Comparison of ENCODE assay signal across 12 cellular contexts in the genomic region with DNA sequence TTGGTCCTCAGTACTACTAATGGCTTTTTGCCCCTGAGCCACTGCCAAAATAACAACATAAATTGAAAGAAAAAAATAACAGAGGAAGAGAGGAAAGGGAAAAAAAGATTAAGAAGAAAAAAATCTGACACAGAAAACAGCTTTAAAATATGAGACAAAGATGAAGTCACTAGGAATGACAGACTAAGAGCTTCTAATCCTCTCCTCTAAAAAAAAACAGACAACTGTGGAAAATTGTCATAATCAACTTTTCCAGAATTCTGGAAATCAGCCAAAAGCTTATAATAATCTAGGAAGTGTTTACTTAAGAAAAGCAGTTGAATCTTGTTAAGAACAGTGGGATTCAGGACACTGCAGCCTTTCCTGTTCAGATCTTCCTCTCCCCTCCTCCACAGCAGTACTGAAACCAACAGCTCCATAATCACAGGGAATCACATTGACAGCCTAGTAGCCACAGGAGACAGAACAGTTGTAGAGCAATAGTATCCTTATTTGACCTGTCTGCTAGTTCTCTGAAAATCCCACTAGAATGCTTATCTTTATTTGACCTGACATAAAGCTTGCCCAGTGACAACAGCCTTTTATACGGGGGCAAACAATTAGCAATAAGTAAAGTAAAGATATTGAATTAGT. TPM values are rescaled to one million over a fixed set of nuclear protein-coding genes. Genes with fewer than 3 reads are reported as not detected.
A peak's percentile ranks its signal among the peaks of the same experiment; 100 is the strongest.
DNase-seq lines count a peak whose midpoint lies in the region; ATAC-seq and TF ChIP-seq lines count a peak whose summit lies in the region.
"Had no signal": no experiment of that assay in that cellular context is flagged by ENCODE, and none has a peak within 500 bp of the region (broad histone marks: within the 10 kb centered on the region; RNA-seq: fewer than 3 reads in every experiment).

No MANE protein-coding gene starts in this region.

- H3K9me3 ChIP-seq in body of pancreas (no peaks in the 10 kb centered on the region), testis (no peaks in the 10 kb centered on the region)
- H3K9me3 ChIP-seq: neutrophil had no signal

- 0 to 7% methylated on average over 1 of the region's 1 CpG for WGBS in body of pancreas, 2 donors
- WGBS in testis, 2 donors: 56% methylated on average over 1 of the region's 1 CpG

- intact Hi-C loops in body of pancreas (cut with DNase I): no loop called here
- intact Hi-C loops in testis (cut with DNase I; ENCODE audit: low total_unique reads): no loop called here

- DNase-seq in Ammon's horn (ENCODE audit: low spot score) (peak; percentile 30), NCI-H146 (lab: John Stamatoyannopoulos, UW) (peak; percentile 45), brain pericyte (ENCODE audit: low read depth, low spot score) (peak; percentile 8), left lobe of liver (ENCODE audit: low spot score) (no peak), body of pancreas (no peak), testis (no peak)
- DNase-seq in activated CD4-positive, alpha-beta T cell treated with anti-CD3 and anti-CD28 coated beads, Interleukin-2, amount 50 U/mL, for 4 hours: no peak
- DNase-seq: activated CD4-positive, alpha-beta T cell treated with anti-CD3 and anti-CD28 coated beads for 4 hours; activated naive CD8-positive, alpha-beta T cell treated with anti-CD3 and anti-CD28 coated beads, Interleukin-2, amount 10 ng/mL, durations not matched to agents 7 days and 5 days; head of caudate nucleus had no signal

- no peak for TF ChIP-seq CTCF in body of pancreas (IDR thresholded peaks at IDR 0.05)
- TF ChIP-seq CTCF in testis (IDR thresholded peaks at IDR 0.05): no peak

- H3K27me3 ChIP-seq in body of pancreas (no peaks in the 10 kb centered on the region), testis (no peaks in the 10 kb centered on the region)
- H3K27me3 ChIP-seq: neutrophil had no signal

- ATAC-seq in left lobe of liver (peak; percentile 60), body of pancreas (no peak), HG03139 (IDR thresholded peaks at IDR 0.05; ENCODE audit: unreplicated experiment) (no peak)

- TF ChIP-seq POLR2A in body of pancreas (IDR thresholded peaks at IDR 0.05) (no peak), testis (IDR thresholded peaks at IDR 0.05) (no peak)

- H3K27ac ChIP-seq in body of pancreas (no peak overlapping the region), testis (no peak overlapping the region)
- H3K27ac ChIP-seq: neutrophil had no signal

- H3K36me3 ChIP-seq in body of pancreas (replicated peaks in 1 of 2; ENCODE audit: insufficient read depth in 1 of 2, low read depth in 2 of 2): peaks cover 0 to 8% of the 10 kb centered on the region in 2 donors
- H3K36me3 ChIP-seq in testis (ENCODE audit: low read depth, missing control alignments): no peaks in the 10 kb centered on the region

- no peak overlapping the region for H3K4me3 ChIP-seq in body of pancreas
- no peak overlapping the region for H3K4me3 ChIP-seq in testis

- H3K4me1 ChIP-seq in body of pancreas (peaks cover 9% of the 10 kb centered on the region), testis (no peaks in the 10 kb centered on the region)

RNA-seq across cellular contexts. Expression of gene IBTK, which starts 41.6 kb away (rescaled TPM):
- total RNA-seq in left lobe of liver (27.7 TPM), body of pancreas (10 to 100 TPM; 18.8 to 27.2 TPM), testis (10 to 100 TPM; 23.9 to 26.6 TPM)
- 13.8 TPM for polyA plus RNA-seq in testis (ENCODE audit: insufficient read depth, low read depth, low replicate concordance)

Comparison
In these comparisons a context has a peak if more than half of its experiments do, and no peak if none do; other contexts are left out.
1. DNase-seq: peak in Ammon's horn (single experiment), NCI-H146 (single experiment) and brain pericyte (single experiment); none in left lobe of liver (single experiment), body of pancreas (0 of 4), testis (single experiment) and activated CD4-positive, alpha-beta T cell treated with anti-CD3 and anti-CD28 coated beads, Interleukin-2, amount 50 U/mL, for 4 hours (0 of 2).